8 cellular contexts compared by ENCODE assay signal in the genomic region with DNA sequence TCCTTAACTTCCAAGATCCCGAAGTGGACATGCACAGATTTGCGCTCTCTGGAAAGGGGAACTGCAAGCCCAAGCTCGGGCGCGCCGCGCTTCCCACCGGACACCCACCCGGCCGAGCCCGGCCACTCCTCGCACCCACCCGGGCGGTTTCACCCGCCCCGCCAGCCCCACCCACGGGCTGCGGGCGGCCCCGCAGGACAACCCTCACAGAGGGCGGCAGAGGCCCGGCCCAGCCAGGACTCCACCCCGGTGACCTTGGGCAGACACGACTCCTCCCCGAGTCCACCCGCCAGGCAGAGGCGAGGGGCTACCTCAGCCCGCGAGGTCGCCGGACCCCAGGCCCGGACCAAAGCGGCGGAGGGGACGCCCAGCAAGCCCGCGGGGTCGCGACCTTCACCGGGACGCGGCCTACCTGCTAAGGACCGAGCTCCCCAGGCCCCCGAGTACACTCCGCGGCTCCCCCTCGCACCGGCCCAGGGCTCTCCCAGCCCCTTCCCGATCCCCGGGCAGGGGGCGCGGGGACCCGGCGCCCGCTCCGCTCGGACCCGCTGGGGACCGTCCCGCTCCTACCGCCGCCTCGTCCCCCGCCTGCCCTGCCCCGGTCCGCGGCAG.
DNase-seq lines count a peak whose midpoint lies in the region; ATAC-seq and TF ChIP-seq lines count a peak whose summit lies in the region.
"Not testable (repeated sequence)": the region's sequence is repeated elsewhere in the genome, so short reads cannot be mapped to it uniquely, and the experiment has no call there.

No MANE protein-coding gene starts in this region.

- H4K20me1 ChIP-seq in osteoblast (ENCODE audit: insufficient read depth, low read length): not testable (repeated sequence)

- not testable (repeated sequence) for DNase-seq in HFF-Myc (ENCODE audit: extremely low read depth, low read depth); choroid plexus epithelial cell (ENCODE audit: low read depth); osteoblast (ENCODE audit: insufficient read length, low spot score, missing footprints); vagina (ENCODE audit: extremely low spot score in 2 of 2)

- not testable (repeated sequence) for H3K79me2 ChIP-seq in osteoblast (ENCODE audit: insufficient read depth, low read length)

- peak overlapping the region; percentile 53 for H3K4me3 ChIP-seq in HFF-Myc (replicated peaks; ENCODE audit: low read depth, low read length)
- peak overlapping the region; percentile 65 for H3K4me3 ChIP-seq in choroid plexus epithelial cell (ENCODE audit: low read depth, low read length)
- peak overlapping the region; percentile 54 for H3K4me3 ChIP-seq in iPS-18a (ENCODE audit: low read length)
- peak overlapping the region; percentile 74 for H3K4me3 ChIP-seq in osteoblast (ENCODE audit: insufficient read depth, low read length)
- peak overlapping the region; percentile 59 to 83 for H3K4me3 ChIP-seq in vagina

- not testable (repeated sequence) for H3K9me3 ChIP-seq in iPS-18a (ENCODE audit: control insufficient read depth, low read depth, low read length); osteoblast (ENCODE audit: low read depth, low read length); vagina

- H3K27me3 ChIP-seq in iPS-18a (ENCODE audit: control insufficient read depth, insufficient read depth, low read length); osteoblast (ENCODE audit: insufficient read depth, low read length); vagina: not testable (repeated sequence)

- H3K4me1 ChIP-seq in iPS-18a (ENCODE audit: control insufficient read depth, low read depth, low read length); osteoblast (ENCODE audit: insufficient read depth, low read length); vagina: not testable (repeated sequence)

- peak overlapping the region; percentile 80 for H3K4me2 ChIP-seq in osteoblast (ENCODE audit: insufficient read depth, low read length)

- TF ChIP-seq CTCF in HFF-Myc (IDR thresholded peaks at IDR 0.05; ENCODE audit: low read depth, low read length, missing control alignments); choroid plexus epithelial cell (conservative IDR thresholded peaks at IDR 0.05; ENCODE audit: low read depth, low read length); osteoblast (IDR thresholded peaks at IDR 0.05; ENCODE audit: extremely low read depth, low read depth, low read length); vagina (IDR thresholded peaks at IDR 0.05): not testable (repeated sequence)

- intact Hi-C loops in vagina (cut with DNase I): not testable (repeated sequence)

- TF ChIP-seq POLR2A in vagina (IDR thresholded peaks at IDR 0.05): not testable (repeated sequence)

- not testable (repeated sequence) for H3K36me3 ChIP-seq in iPS-18a (ENCODE audit: control insufficient read depth, low read depth, low read length); osteoblast (ENCODE audit: insufficient read depth, low read length); vagina

- H3K27ac ChIP-seq in iPS-18a (ENCODE audit: low read length); osteoblast (ENCODE audit: low read depth, low read length): not testable (repeated sequence)
- H3K27ac ChIP-seq in vagina: peak overlapping the region; percentile 89

- ATAC-seq in GM18867 (IDR thresholded peaks at IDR 0.05; ENCODE audit: unreplicated experiment) (peak; percentile 37), HG03521 (IDR thresholded peaks at IDR 0.05; ENCODE audit: unreplicated experiment) (peak; percentile 36)
- peak; percentile 40 to 51 for ATAC-seq in activated CD4-positive, CD25-positive, alpha-beta regulatory T cell treated with anti-CD3 and anti-CD28 coated beads, Interleukin-2, amount 50 U/mL, for 24 hours

- H2AFZ ChIP-seq in osteoblast (ENCODE audit: low read length): not testable (repeated sequence)

- H3K9ac ChIP-seq in iPS-18a (ENCODE audit: low read length): not testable (repeated sequence)
